1 cellular context compared by ENCODE assay signal in the genomic region with DNA sequence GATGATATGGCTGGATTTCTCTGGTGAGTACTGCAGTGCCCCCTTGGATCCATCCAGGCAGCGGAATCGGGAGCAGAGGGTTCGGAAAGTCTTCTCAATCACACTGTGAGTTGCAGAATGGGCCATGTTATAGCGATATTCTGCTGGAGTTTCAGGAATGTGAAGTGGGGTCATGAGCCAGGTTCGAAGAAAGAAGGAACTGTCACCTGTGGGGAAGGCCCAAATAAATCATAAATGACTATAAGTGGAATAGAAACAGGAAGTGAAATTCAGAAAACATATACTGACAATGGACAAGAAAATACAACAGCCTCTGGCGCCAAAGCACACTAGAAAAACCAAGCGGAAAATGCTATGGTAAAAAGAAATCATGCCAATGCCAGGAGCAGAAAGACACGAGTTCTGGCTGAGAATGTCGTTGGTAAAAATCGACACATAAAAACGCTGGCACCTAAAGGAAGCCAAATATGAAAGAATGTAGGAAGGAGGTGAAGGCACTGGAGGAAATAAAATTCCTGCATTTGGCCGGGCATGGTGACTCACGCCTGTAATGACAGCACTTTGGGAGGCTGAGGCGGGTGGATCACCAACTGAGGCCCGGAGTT.
TF ChIP-seq lines count a peak whose summit lies in the region.

No MANE protein-coding gene starts in this region.

TF ChIP-seq in GM12878, 131 proteins besides CTCF, POLR2A, EP300 and RAD21 (continued from another document and continues in another):
- TF ChIP-seq, protein P1, sequence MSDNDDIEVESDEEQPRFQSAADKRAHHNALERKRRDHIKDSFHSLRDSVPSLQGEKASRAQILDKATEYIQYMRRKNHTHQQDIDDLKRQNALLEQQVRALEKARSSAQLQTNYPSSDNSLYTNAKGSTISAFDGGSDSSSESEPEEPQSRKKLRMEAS (IDR thresholded peaks at IDR 0.05; ENCODE audit: low read depth, low read length) = no peak
- TF ChIP-seq, protein P2, sequence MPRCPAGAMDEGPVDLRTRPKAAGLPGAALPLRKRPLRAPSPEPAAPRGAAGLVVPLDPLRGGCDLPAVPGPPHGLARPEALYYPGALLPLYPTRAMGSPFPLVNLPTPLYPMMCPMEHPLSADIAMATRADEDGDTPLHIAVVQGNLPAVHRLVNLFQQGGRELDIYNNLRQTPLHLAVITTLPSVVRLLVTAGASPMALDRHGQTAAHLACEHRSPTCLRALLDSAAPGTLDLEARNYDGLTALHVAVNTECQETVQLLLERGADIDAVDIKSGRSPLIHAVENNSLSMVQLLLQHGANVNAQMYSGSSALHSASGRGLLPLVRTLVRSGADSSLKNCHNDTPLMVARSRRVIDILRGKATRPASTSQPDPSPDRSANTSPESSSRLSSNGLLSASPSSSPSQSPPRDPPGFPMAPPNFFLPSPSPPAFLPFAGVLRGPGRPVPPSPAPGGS (IDR thresholded peaks at IDR 0.05; ENCODE audit: borderline replicate concordance, insufficient read depth, low read depth, low read length, poor library complexity, severe bottlenecking) = no peak
- TF ChIP-seq, protein P3, sequence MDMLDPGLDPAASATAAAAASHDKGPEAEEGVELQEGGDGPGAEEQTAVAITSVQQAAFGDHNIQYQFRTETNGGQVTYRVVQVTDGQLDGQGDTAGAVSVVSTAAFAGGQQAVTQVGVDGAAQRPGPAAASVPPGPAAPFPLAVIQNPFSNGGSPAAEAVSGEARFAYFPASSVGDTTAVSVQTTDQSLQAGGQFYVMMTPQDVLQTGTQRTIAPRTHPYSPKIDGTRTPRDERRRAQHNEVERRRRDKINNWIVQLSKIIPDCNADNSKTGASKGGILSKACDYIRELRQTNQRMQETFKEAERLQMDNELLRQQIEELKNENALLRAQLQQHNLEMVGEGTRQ (IDR thresholded peaks at IDR 0.05; ENCODE audit: borderline replicate concordance, low read depth, low read length) = no peak
- TF ChIP-seq TCF7 (IDR thresholded peaks at IDR 0.05; ENCODE audit: borderline replicate concordance) = no peak
- TF ChIP-seq POLR2AphosphoS5 (IDR thresholded peaks at IDR 0.05; ENCODE audit: low read length) = no peak
- TF ChIP-seq NBN (IDR thresholded peaks at IDR 0.05) = no peak
- TF ChIP-seq HDGF (IDR thresholded peaks at IDR 0.05) = no peak
- TF ChIP-seq TCF3 (IDR thresholded peaks at IDR 0.05; ENCODE audit: borderline replicate concordance, insufficient read depth, low read depth, low read length) = no peak
- no peak for TF ChIP-seq NFYA (IDR thresholded peaks at IDR 0.05; ENCODE audit: borderline replicate concordance, low read depth, low read length)
- TF ChIP-seq, protein P4, sequence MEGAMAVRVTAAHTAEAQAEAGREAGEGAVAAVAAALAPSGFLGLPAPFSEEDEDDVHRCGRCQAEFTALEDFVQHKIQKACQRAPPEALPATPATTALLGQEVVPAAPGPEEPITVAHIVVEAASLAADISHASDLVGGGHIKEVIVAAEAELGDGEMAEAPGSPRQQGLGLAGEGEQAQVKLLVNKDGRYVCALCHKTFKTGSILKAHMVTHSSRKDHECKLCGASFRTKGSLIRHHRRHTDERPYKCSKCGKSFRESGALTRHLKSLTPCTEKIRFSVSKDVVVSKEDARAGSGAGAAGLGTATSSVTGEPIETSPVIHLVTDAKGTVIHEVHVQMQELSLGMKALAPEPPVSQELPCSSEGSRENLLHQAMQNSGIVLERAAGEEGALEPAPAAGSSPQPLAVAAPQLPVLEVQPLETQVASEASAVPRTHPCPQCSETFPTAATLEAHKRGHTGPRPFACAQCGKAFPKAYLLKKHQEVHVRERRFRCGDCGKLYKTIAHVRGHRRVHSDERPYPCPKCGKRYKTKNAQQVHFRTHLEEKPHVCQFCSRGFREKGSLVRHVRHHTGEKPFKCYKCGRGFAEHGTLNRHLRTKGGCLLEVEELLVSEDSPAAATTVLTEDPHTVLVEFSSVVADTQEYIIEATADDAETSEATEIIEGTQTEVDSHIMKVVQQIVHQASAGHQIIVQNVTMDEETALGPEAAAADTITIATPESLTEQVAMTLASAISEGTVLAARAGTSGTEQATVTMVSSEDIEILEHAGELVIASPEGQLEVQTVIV (IDR thresholded peaks at IDR 0.05; ENCODE audit: borderline replicate concordance, partially characterized antibody) = no peak
- TF ChIP-seq IRF4 (IDR thresholded peaks at IDR 0.05; ENCODE audit: low read depth, low read length) = no peak
- peak; percentile 32; the same call in 1 of the 2 replicates for TF ChIP-seq MTA2 (IDR thresholded peaks at IDR 0.05; ENCODE audit: low read depth)
- TF ChIP-seq, protein P5, sequence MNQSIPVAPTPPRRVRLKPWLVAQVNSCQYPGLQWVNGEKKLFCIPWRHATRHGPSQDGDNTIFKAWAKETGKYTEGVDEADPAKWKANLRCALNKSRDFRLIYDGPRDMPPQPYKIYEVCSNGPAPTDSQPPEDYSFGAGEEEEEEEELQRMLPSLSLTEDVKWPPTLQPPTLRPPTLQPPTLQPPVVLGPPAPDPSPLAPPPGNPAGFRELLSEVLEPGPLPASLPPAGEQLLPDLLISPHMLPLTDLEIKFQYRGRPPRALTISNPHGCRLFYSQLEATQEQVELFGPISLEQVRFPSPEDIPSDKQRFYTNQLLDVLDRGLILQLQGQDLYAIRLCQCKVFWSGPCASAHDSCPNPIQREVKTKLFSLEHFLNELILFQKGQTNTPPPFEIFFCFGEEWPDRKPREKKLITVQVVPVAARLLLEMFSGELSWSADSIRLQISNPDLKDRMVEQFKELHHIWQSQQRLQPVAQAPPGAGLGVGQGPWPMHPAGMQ (IDR thresholded peaks at IDR 0.05; ENCODE audit: borderline replicate concordance) = no peak
- TF ChIP-seq YBX1 (IDR thresholded peaks at IDR 0.05) = no peak
- no peak for TF ChIP-seq TAF1 (IDR thresholded peaks at IDR 0.05; ENCODE audit: borderline replicate concordance, low read depth, low read length)
- TF ChIP-seq NFXL1 (IDR thresholded peaks at IDR 0.05; ENCODE audit: borderline replicate concordance) = no peak
- no peak for TF ChIP-seq CEBPB (IDR thresholded peaks at IDR 0.05; ENCODE audit: borderline replicate concordance in 1 of 2, low read depth in 2 of 2, low read length in 2 of 2)
- TF ChIP-seq SMC3 (IDR thresholded peaks at IDR 0.05; ENCODE audit: borderline replicate concordance, low read length) = no peak
- TF ChIP-seq SIX5 (IDR thresholded peaks at IDR 0.05; ENCODE audit: low read depth, low read length, severe bottlenecking) = no peak
- TF ChIP-seq ZNF384 (IDR thresholded peaks at IDR 0.05; ENCODE audit: borderline replicate concordance, low read depth, low read length) = no peak
- TF ChIP-seq RAD51 (IDR thresholded peaks at IDR 0.05) = no peak
- TF ChIP-seq FOXM1 (IDR thresholded peaks at IDR 0.05; ENCODE audit: low read depth, low read length) = 0 out of 2 replicates have a peak, but pooled peaks have one; percentile 35
- no peak for TF ChIP-seq E2F4 (IDR thresholded peaks at IDR 0.05; ENCODE audit: low read depth, low read length)
- TF ChIP-seq STAT1 (conservative IDR thresholded peaks at IDR 0.05) = no peak
- no peak for TF ChIP-seq NR2C2 (IDR thresholded peaks at IDR 0.05; ENCODE audit: borderline replicate concordance, control insufficient read depth, insufficient read length, low read depth)
- TF ChIP-seq SP1 (IDR thresholded peaks at IDR 0.05; ENCODE audit: low read depth, low read length) = no peak
- no peak for TF ChIP-seq RELA (IDR thresholded peaks at IDR 0.05; ENCODE audit: borderline replicate concordance, partially characterized antibody)
- TF ChIP-seq ZSCAN29 (IDR thresholded peaks at IDR 0.05) = no peak
- no peak for TF ChIP-seq TARDBP (IDR thresholded peaks at IDR 0.05; ENCODE audit: borderline replicate concordance)
- no peak for TF ChIP-seq ZNF217 (IDR thresholded peaks at IDR 0.05)
- TF ChIP-seq CREB1 (IDR thresholded peaks at IDR 0.05; ENCODE audit: low read depth) = no peak
- TF ChIP-seq DPF2 (IDR thresholded peaks at IDR 0.05) = 0 out of 2 replicates have a peak, but pooled peaks have one; percentile 64
- no peak for TF ChIP-seq SMAD1 (IDR thresholded peaks at IDR 0.05; ENCODE audit: low read depth, partially characterized antibody)
- TF ChIP-seq RUNX3 (IDR thresholded peaks at IDR 0.05; ENCODE audit: low read length) = no peak
- TF ChIP-seq CBFB (IDR thresholded peaks at IDR 0.05; ENCODE audit: low read depth) = no peak
- TF ChIP-seq SRF (IDR thresholded peaks at IDR 0.05; ENCODE audit: low read depth in 2 of 2, low read length in 2 of 2) = 0 out of 4 replicates have a peak, but pooled peaks of 1 of the 2 experiments have one; percentile 44
- TF ChIP-seq ZNF207 (IDR thresholded peaks at IDR 0.05; ENCODE audit: borderline replicate concordance) = no peak
- peak; percentile 67; the same call in 1 of the 2 replicates for TF ChIP-seq MLLT1 (IDR thresholded peaks at IDR 0.05)
- no peak for TF ChIP-seq SMAD5 (IDR thresholded peaks at IDR 0.05; ENCODE audit: low read depth)
- 0 out of 2 replicates have a peak, but pooled peaks have one; percentile 46 for TF ChIP-seq CREM (IDR thresholded peaks at IDR 0.05; ENCODE audit: low read depth)
- no peak for TF ChIP-seq BACH1 (IDR thresholded peaks at IDR 0.05; ENCODE audit: borderline replicate concordance)
- TF ChIP-seq ZBTB4 (CRISPR knock-in tag; IDR thresholded peaks at IDR 0.05) = no peak
- no peak for TF ChIP-seq PAX5 (IDR thresholded peaks at IDR 0.05; ENCODE audit: borderline replicate concordance, low read depth, low read length)
- no peak for TF ChIP-seq REST (IDR thresholded peaks at IDR 0.05; ENCODE audit: low read depth, low read length)
